1 cellular context compared by ENCODE assay signal in genomic region chr11:80285076-80285790, GRCh38.
TF ChIP-seq lines count a peak whose summit lies in the region.

No MANE protein-coding gene starts in this region.

TF ChIP-seq in GM23338, 12 proteins besides CTCF, POLR2A, EP300 and RAD21 (continued from another document):
- TF ChIP-seq ZNF462 (CRISPR knock-in tag; IDR thresholded peaks at IDR 0.05): no peak
- no peak for TF ChIP-seq ZNF114 (CRISPR knock-in tag; IDR thresholded peaks at IDR 0.05)
- no peak for TF ChIP-seq STAT1 (IDR thresholded peaks at IDR 0.05; ENCODE audit: unreplicated experiment)
- no peak for TF ChIP-seq ZNF331 (CRISPR knock-in tag; IDR thresholded peaks at IDR 0.05; ENCODE audit: low read depth)
- no peak for TF ChIP-seq POLR2AphosphoS5 (IDR thresholded peaks at IDR 0.05; ENCODE audit: low read depth)
- no peak for TF ChIP-seq EZH2phosphoT487 (IDR thresholded peaks at IDR 0.05; ENCODE audit: unreplicated experiment)
- no peak for TF ChIP-seq JUNB (IDR thresholded peaks at IDR 0.05; ENCODE audit: unreplicated experiment)
- TF ChIP-seq CREB1 (CRISPR knock-in tag; IDR thresholded peaks at IDR 0.05; ENCODE audit: low read depth): no peak
- TF ChIP-seq ETS1 (IDR thresholded peaks at IDR 0.05): no peak
